Comparison of ENCODE assay signal across 12 cellular contexts in the genomic region with DNA sequence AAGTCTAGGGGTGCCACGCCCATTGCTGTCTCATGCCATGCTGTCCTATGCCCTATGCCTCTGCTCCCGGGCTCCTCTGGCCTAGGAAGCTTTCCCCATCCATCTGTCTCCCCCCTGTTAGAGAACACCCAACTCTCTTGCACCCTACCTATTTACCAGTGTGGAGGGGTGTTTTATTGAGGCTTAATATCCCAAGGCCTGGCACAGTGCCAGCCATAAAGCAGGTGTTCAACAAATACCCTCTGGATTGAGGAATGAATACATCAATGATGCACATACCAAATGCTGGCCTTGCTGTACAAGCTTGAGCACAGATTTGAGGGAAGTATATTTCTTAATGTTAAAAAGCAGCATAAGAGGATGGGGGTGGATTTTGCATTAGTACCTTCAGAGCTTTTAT. TPM values are rescaled to one million over a fixed set of nuclear protein-coding genes. Genes with fewer than 3 reads are reported as not detected.
"Had no signal": no experiment of that assay in that cellular context is flagged by ENCODE, and none has a peak within 500 bp of the region (broad histone marks: within the 10 kb centered on the region; RNA-seq: fewer than 3 reads in every experiment).

No MANE protein-coding gene starts in this region.

- H3K27ac ChIP-seq: colonic mucosa, lower lobe of right lung had no signal

- FAIRE-seq: urothelium cell line had no signal

- H3K27me3 ChIP-seq: colonic mucosa had no signal

- H3K36me3 ChIP-seq: colonic mucosa, lower lobe of right lung had no signal

- H3K27me3 Mint-ChIP-seq: activated CD4-positive, alpha-beta T cell treated with anti-CD3 and anti-CD28 coated beads for 36 hours; activated T-cell treated with anti-CD3 and anti-CD28 coated beads, Interleukin-2, amount 50 U/mL, for 24 hours; stimulated activated naive CD8-positive, alpha-beta T cell treated with anti-CD3 and anti-CD28 coated beads, Interleukin-15, amount 100 ng/mL, for 72 hours had no signal

- DNase-seq: activated CD4-positive, alpha-beta memory T cell treated with anti-CD3 and anti-CD28 coated beads, Interleukin-2, amount 10 ng/mL, durations not matched to agents 7 days and 5 days; activated CD4-positive, alpha-beta T cell treated with anti-CD3 and anti-CD28 coated beads for 36 hours; activated naive CD4-positive, alpha-beta T cell treated with anti-CD3 and anti-CD28 coated beads, Interleukin-2, amount 50 U/mL, for 16 hours; activated T-cell treated with anti-CD3 and anti-CD28 coated beads, Interleukin-2, amount 50 U/mL, for 24 hours; colonic mucosa; left cardiac atrium; lower lobe of right lung; stimulated activated CD4-positive, alpha-beta T cell treated with anti-CD3 and anti-CD28 coated beads, Interleukin-1b, Interleukin-23, amount 100 ng/mL, for 48 hours; stimulated activated naive CD8-positive, alpha-beta T cell treated with anti-CD3 and anti-CD28 coated beads, Interleukin-15, amount 100 ng/mL, for 72 hours had no signal

- H3K4me3 Mint-ChIP-seq: activated CD4-positive, alpha-beta memory T cell treated with anti-CD3 and anti-CD28 coated beads, Interleukin-2, amount 10 ng/mL, durations not matched to agents 7 days and 5 days; activated CD4-positive, alpha-beta T cell treated with anti-CD3 and anti-CD28 coated beads for 36 hours; activated T-cell treated with anti-CD3 and anti-CD28 coated beads, Interleukin-2, amount 50 U/mL, for 24 hours; stimulated activated naive CD8-positive, alpha-beta T cell treated with anti-CD3 and anti-CD28 coated beads, Interleukin-15, amount 100 ng/mL, for 72 hours had no signal

- H3K4me1 Mint-ChIP-seq: activated CD4-positive, alpha-beta memory T cell treated with anti-CD3 and anti-CD28 coated beads, Interleukin-2, amount 10 ng/mL, durations not matched to agents 7 days and 5 days; activated CD4-positive, alpha-beta T cell treated with anti-CD3 and anti-CD28 coated beads for 36 hours; stimulated activated naive CD8-positive, alpha-beta T cell treated with anti-CD3 and anti-CD28 coated beads, Interleukin-15, amount 100 ng/mL, for 72 hours had no signal

- H3K27ac Mint-ChIP-seq: activated CD4-positive, alpha-beta memory T cell treated with anti-CD3 and anti-CD28 coated beads, Interleukin-2, amount 10 ng/mL, durations not matched to agents 7 days and 5 days; activated CD4-positive, alpha-beta T cell treated with anti-CD3 and anti-CD28 coated beads for 36 hours; activated T-cell treated with anti-CD3 and anti-CD28 coated beads, Interleukin-2, amount 50 U/mL, for 24 hours; stimulated activated naive CD8-positive, alpha-beta T cell treated with anti-CD3 and anti-CD28 coated beads, Interleukin-15, amount 100 ng/mL, for 72 hours had no signal

- H3K9me3 Mint-ChIP-seq: activated CD4-positive, alpha-beta memory T cell treated with anti-CD3 and anti-CD28 coated beads, Interleukin-2, amount 10 ng/mL, durations not matched to agents 7 days and 5 days; activated T-cell treated with anti-CD3 and anti-CD28 coated beads, Interleukin-2, amount 50 U/mL, for 24 hours; stimulated activated naive CD8-positive, alpha-beta T cell treated with anti-CD3 and anti-CD28 coated beads, Interleukin-15, amount 100 ng/mL, for 72 hours had no signal

- ATAC-seq: activated CD4-positive, alpha-beta T cell treated with anti-CD3 and anti-CD28 coated beads for 36 hours; esophagus mucosa; left cardiac atrium; lower lobe of right lung; stimulated activated naive CD8-positive, alpha-beta T cell treated with anti-CD3 and anti-CD28 coated beads, Interleukin-15, amount 100 ng/mL, for 72 hours had no signal

- H3K4me1 ChIP-seq: colonic mucosa had no signal

- H3K4me3 ChIP-seq: colonic mucosa, lower lobe of right lung had no signal

- H3K9me3 ChIP-seq: colonic mucosa, lower lobe of right lung had no signal

RNA-seq across cellular contexts. Expression of a gene that starts 38.3 kb away (rescaled TPM):
- total RNA-seq: activated CD4-positive, alpha-beta memory T cell treated with anti-CD3 and anti-CD28 coated beads, Interleukin-2, amount 10 ng/mL, durations not matched to agents 7 days and 5 days; activated CD4-positive, alpha-beta T cell treated with anti-CD3 and anti-CD28 coated beads for 36 hours; esophagus mucosa had no signal
- polyA plus RNA-seq: neural cell had no signal
